In the genomic region with DNA sequence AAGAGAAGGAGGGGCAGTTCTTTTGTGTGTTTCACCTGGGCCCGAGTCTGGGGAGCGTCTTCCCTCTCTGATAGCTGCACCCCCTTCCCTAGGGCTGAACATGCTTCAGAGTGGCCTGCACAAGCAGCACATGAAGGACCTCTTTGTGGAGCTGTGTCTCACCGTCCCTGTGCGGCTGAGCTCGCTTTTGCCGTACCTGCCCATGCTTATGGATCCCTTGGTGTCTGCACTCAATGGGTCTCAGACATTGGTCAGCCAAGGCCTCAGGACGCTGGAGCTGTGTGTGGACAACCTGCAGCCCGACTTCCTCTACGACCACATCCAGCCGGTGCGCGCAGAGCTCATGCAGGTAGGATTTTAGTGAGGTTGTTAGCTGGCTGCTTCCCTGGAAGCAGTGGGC, we compare ENCODE assay signal across 8 cellular contexts.
"Had no signal": no experiment of that assay in that cellular context is flagged by ENCODE, and none has a peak within 500 bp of the region (broad histone marks: within the 10 kb centered on the region; RNA-seq: fewer than 3 reads in every experiment).

No MANE protein-coding gene starts in this region.

- DNase-seq: GDM1, GF-D8 had no signal

- ATAC-seq: GM12878 had no signal

- FAIRE-seq: G401.6, GM12878, GM12891, GM12892, GM18507, GM19239 had no signal

- H3K4me3 ChIP-seq: GM12878 had no signal
